In the genomic region with DNA sequence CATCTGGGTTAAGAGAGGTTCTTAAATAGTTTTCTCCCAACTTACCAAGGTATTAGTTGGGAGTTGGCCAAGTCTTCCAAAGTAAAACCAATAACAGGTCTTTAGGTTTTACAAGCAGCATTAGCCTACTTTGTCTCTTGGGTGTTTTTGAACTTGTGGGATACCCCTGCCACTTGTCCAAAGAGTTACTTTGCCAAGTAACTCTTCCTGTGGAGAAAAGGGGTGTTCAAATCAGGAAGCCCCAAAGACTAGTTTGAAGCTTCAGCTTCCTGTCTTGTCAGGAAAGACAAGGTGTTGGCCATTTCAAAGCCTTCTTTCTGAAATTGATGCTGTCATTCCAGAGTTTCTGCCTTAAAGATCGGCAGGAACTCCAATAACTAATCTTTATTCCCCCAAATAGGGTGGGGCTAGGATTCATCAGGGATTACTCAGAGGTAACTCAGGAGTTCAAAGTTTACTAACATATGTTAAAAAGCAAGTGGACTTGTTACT, we compare ENCODE assay signal across 8 cellular contexts. TPM values are rescaled to one million over a fixed set of nuclear protein-coding genes. Genes with fewer than 3 reads are reported as not detected.
DNase-seq lines count a peak whose midpoint lies in the region; ATAC-seq and TF ChIP-seq lines count a peak whose summit lies in the region.

No MANE protein-coding gene starts in this region.

- H3K4me3 ChIP-seq in HUES6 (ENCODE audit: low read depth, low read length) = peak overlapping the region; percentile 95
- peak overlapping the region; percentile 79 for H3K4me3 ChIP-seq in astrocyte of the spinal cord (ENCODE audit: low read depth, low read length)
- H3K4me3 ChIP-seq in lower leg skin (ENCODE audit: low read depth, poor library complexity, severe bottlenecking) = peak overlapping the region; percentile 97
- peak overlapping the region; percentile 98 for H3K4me3 ChIP-seq in upper lobe of right lung

- no peak for TF ChIP-seq POLR2A in lower leg skin (IDR thresholded peaks at IDR 0.05)

- H3K36me3 ChIP-seq in HUES6 (ENCODE audit: control insufficient read depth, insufficient read depth, low read length) (peaks cover 24% of the 10 kb centered on the region), upper lobe of right lung (peaks cover 39% of the 10 kb centered on the region)

- 0% methylated on average over 1 of the region's 1 CpG for WGBS in lower leg skin, 2 donors

- ATAC-seq in upper lobe of right lung = no peak

- intact Hi-C loops in lower leg skin (cut with DNase I; ENCODE audit: low total_unique reads) (no loop called here), upper lobe of right lung (cut with DNase I) (no loop called here)

- peak overlapping the region; percentile 95 for H3K9ac ChIP-seq in HUES6 (ENCODE audit: low read length)

- H3K4me1 ChIP-seq in HUES6 (ENCODE audit: control insufficient read depth, insufficient read depth, low read length) (peaks cover 11% of the 10 kb centered on the region; the same call in 1 of the 2 replicates), upper lobe of right lung (peaks cover 43% of the 10 kb centered on the region)

- no peaks in the 10 kb centered on the region for H3K9me3 ChIP-seq in HUES6 (ENCODE audit: control insufficient read depth, insufficient read depth, low read depth, low read length)
- H3K9me3 ChIP-seq in upper lobe of right lung = no peaks in the 10 kb centered on the region

- in situ Hi-C loops in astrocyte of the spinal cord (cut with HindIII; ENCODE audit: low sequenced_read_pairs) = no loop called here

- H3K27me3 ChIP-seq in HUES6 (ENCODE audit: control insufficient read depth, insufficient read depth, low read length) = no peaks in the 10 kb centered on the region
- no peaks in the 10 kb centered on the region for H3K27me3 ChIP-seq in upper lobe of right lung

- TF ChIP-seq CTCF in C4-2B (conservative IDR thresholded peaks at IDR 0.05) = no peak
- no peak for TF ChIP-seq CTCF in astrocyte of the spinal cord (IDR thresholded peaks at IDR 0.05; ENCODE audit: low read depth, low read length)
- no peak for TF ChIP-seq CTCF in lower leg skin (IDR thresholded peaks at IDR 0.05)
- TF ChIP-seq CTCF in upper lobe of right lung (IDR thresholded peaks at IDR 0.05) = no peak

- H3K27ac ChIP-seq in C4-2B (peak overlapping the region; percentile 89), HUES6 (ENCODE audit: low read depth, low read length) (no peak overlapping the region), upper lobe of right lung (peak overlapping the region; percentile 90)

- DNase-seq in astrocyte of the spinal cord (ENCODE audit: low read depth, low spot score) = peak; percentile 21
- DNase-seq in lower leg skin (ENCODE audit: low spot score in 2 of 2) = no peak
- DNase-seq in upper lobe of right lung = no peak
- DNase-seq in NCI-H524 treated with DMSO at 0.1 percent for 48 hours (lab: John Stamatoyannopoulos, UW) = no peak
- no peak for DNase-seq in stimulated activated CD4-positive, alpha-beta T cell treated with anti-CD3 and anti-CD28 coated beads, Interleukin-4, amount 100 ng/mL, for 1 hour
- DNase-seq in effector CD4-positive, alpha-beta T cell = no peak

RNA-seq across cellular contexts. Expression of a gene that starts 0.8 kb away (rescaled TPM):
- total RNA-seq in lower leg skin (10 to 100 TPM; 18.3 to 21.6 (median 20.1) TPM), upper lobe of right lung (24.2 TPM)
